In the genomic region with DNA sequence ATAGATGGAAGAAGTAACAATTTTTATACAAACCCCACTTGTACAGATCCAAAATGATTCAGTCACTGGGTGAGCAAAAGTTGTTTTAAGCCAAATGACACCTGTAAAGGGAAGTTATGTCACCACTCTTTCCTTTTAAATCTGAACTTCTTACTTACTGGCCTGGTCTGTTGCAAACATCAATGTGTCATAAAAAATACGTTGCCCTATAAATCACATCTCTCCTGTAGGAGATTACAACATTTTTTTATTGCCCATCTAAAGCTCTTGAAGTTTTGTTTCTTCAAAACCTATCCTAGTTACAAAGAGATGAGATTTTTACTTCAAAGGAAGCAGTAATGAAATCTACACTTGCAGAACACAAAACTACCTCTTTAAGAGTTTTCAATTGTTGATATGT, we compare ENCODE assay signal across 31 cellular contexts.
"Had no signal": no experiment of that assay in that cellular context is flagged by ENCODE, and none has a peak within 500 bp of the region (broad histone marks: within the 10 kb centered on the region; RNA-seq: fewer than 3 reads in every experiment).

No MANE protein-coding gene starts in this region.

- H3K27me3 ChIP-seq: ascending aorta, cardiac muscle cell had no signal

- H3K4me3 ChIP-seq: ascending aorta, cardiac muscle cell had no signal

- ATAC-seq: activated CD8-positive, alpha-beta T cell treated with anti-CD3 and anti-CD28 coated beads for 36 hours; activated naive CD8-positive, alpha-beta T cell treated with anti-CD3 and anti-CD28 coated beads, Interleukin-2, amount 50 U/mL, for 24 hours; activated T-cell treated with anti-CD3 and anti-CD28 coated beads, Interleukin-2, amount 50 U/mL, for 4 hours; activated T-cell treated with anti-CD3 and anti-CD28 coated beads, Interleukin-2, amount 50 U/mL, for 72 hours; activated T-helper 17 cell treated with anti-CD3 and anti-CD28 coated beads, Interleukin-2, amount 50 U/mL, for 72 hours had no signal

- DNase-seq: activated B cell treated with CpG ODN at 0.5 μM for 24 hours; activated CD4-positive, alpha-beta memory T cell treated with anti-CD3 and anti-CD28 coated beads for 36 hours; activated CD4-positive, alpha-beta T cell treated with anti-CD3 and anti-CD28 coated beads for 4 hours; activated CD4-positive, alpha-beta T cell treated with anti-CD3 and anti-CD28 coated beads, Interleukin-2, amount 10 ng/mL, durations not matched to agents 24 days and 14 days; activated CD4-positive, alpha-beta T cell treated with anti-CD3 and anti-CD28 coated beads, Interleukin-2, amount 50 U/mL, for 1 hour; activated CD4-positive, alpha-beta T cell treated with anti-CD3 and anti-CD28 coated beads, Interleukin-2, amount 50 U/mL, for 4 hours; activated CD4-positive, CD25-positive, alpha-beta regulatory T cell treated with anti-CD3 and anti-CD28 coated beads, Interleukin-2, amount 50 U/mL, for 72 hours; activated CD8-positive, alpha-beta memory T cell treated with anti-CD3 and anti-CD28 coated beads, Interleukin-2, amount 50 U/mL, for 4 hours; activated CD8-positive, alpha-beta T cell treated with anti-CD3 and anti-CD28 coated beads for 36 hours; activated effector memory CD4-positive, alpha-beta T cell treated with anti-CD3 and anti-CD28 coated beads, Interleukin-2, amount 50 U/mL, for 16 hours; activated naive CD4-positive, alpha-beta T cell treated with anti-CD3 and anti-CD28 coated beads, Interleukin-2, amount 10 ng/mL, durations not matched to agents 7 days and 5 days; activated naive CD4-positive, alpha-beta T cell treated with Interleukin-2 at 50 U/mL for 16 hours; activated naive CD8-positive, alpha-beta T cell treated with anti-CD3 and anti-CD28 coated beads, Interleukin-2, amount 10 ng/mL, durations not matched to agents 7 days and 5 days; activated naive CD8-positive, alpha-beta T cell treated with anti-CD3 and anti-CD28 coated beads, Interleukin-2, amount 50 U/mL, for 24 hours; activated T-cell treated with anti-CD3 and anti-CD28 coated beads for 4 hours; activated T-cell treated with anti-CD3 and anti-CD28 coated beads, Interleukin-2, amount 50 U/mL, for 1 hour; activated T-cell treated with anti-CD3 and anti-CD28 coated beads, Interleukin-2, amount 50 U/mL, for 4 hours; activated T-cell treated with anti-CD3 and anti-CD28 coated beads, Interleukin-2, amount 50 U/mL, for 72 hours; amygdala; anterior cingulate cortex; caudate nucleus; cerebellar nuclear complex; T-helper 1 cell; T-helper 2 cell; T-helper 9 cell had no signal

- H3K4me1 ChIP-seq: ascending aorta had no signal

- H3K9me3 ChIP-seq: ascending aorta had no signal

- H3K27ac ChIP-seq: ascending aorta, cardiac muscle cell, VCaP had no signal

- FAIRE-seq: bronchial epithelial cell, TTC549 had no signal

- H3K36me3 ChIP-seq: ascending aorta, cardiac muscle cell had no signal
